17 cellular contexts compared by ENCODE assay signal in the genomic region with DNA sequence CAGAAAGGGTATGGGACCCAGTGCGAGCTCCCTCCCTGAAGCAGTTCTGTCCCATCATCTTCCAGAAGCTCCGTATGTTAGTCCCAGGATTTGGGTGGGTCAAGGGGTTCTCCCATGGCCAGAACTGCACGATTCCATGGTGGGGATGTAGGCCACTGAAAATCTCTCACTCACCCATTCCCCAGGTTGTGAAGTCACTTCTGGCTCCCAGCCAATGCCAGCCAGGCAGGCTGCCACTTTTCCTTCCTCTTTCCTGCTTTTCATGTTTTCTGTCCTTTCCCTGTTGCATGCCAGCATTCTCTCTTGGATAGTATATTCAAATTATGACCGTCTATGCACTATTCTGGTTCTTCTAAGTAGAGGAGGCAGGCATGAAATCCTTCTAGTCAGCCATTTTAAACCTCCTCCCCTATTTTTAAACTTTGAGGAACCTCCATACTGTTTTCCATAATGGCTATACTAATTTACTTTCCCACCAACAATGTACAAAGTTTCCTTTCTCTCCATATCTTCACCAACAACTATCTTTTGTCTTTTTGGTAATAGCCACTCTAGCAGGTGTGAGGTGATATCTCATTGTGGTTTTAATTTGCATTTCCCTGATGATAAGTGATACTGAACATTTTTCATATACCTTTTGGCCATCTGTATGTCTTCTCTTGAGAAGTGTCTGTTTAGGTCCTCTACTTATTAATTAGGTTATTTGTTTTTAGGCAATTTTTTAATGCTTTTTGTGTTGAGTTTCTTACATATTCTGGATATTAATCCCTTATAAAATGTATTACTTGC.
DNase-seq lines count a peak whose midpoint lies in the region; ATAC-seq, FAIRE-seq and TF ChIP-seq lines count a peak whose summit lies in the region.
"Had no signal": no experiment of that assay in that cellular context is flagged by ENCODE, and none has a peak within 500 bp of the region (broad histone marks: within the 10 kb centered on the region; RNA-seq: fewer than 3 reads in every experiment).

No MANE protein-coding gene starts in this region.

- in situ Hi-C loops in gastrocnemius medialis (cut with MboI; ENCODE audit: low sequenced_read_pairs in 4 of 4) = no loop called here

- peaks cover 0 to 5% of the 10 kb centered on the region in 2 donors for H3K9me3 ChIP-seq in right atrium auricular region
- H3K9me3 ChIP-seq in pancreas = no peaks in the 10 kb centered on the region
- H3K9me3 ChIP-seq in gastrocnemius medialis = no peaks in the 10 kb centered on the region
- H3K9me3 ChIP-seq: uterus had no signal

- peak; percentile 42 for DNase-seq in left ventricle myocardium superior
- no peak for DNase-seq in right atrium auricular region (ENCODE audit: low spot score)
- no peak for DNase-seq in pancreas
- no peak for DNase-seq in activated CD8-positive, alpha-beta memory T cell treated with anti-CD3 and anti-CD28 coated beads, Interleukin-2, amount 50 U/mL, for 48 hours
- DNase-seq in gastrocnemius medialis = no peak
- DNase-seq: activated CD8-positive, alpha-beta memory T cell treated with anti-CD3 and anti-CD28 coated beads, Interleukin-2, amount 10 ng/mL, durations not matched to agents 7 days and 5 days; kidney glomerular epithelial cell; NCI-H187 treated with DMSO at 0.1 percent for 48 hours; SHP77 treated with DMSO at 0.1 percent for 48 hours; uterus had no signal

- TF ChIP-seq POLR2A in gastrocnemius medialis (IDR thresholded peaks at IDR 0.05) = no peak

- ATAC-seq in left ventricle myocardium superior (no peak), GM21619 (IDR thresholded peaks at IDR 0.05; ENCODE audit: unreplicated experiment) (peak; percentile 34), HG03280 (IDR thresholded peaks at IDR 0.05; ENCODE audit: unreplicated experiment) (peak; percentile 53), pancreas (no peak), gastrocnemius medialis (no peak), HG02970 (IDR thresholded peaks at IDR 0.05; ENCODE audit: low FRiP score, unreplicated experiment) (no peak)
- ATAC-seq: activated CD8-positive, alpha-beta memory T cell treated with anti-CD3 and anti-CD28 coated beads, Interleukin-2, amount 10 ng/mL, durations not matched to agents 7 days and 5 days; activated naive CD4-positive, alpha-beta T cell treated with anti-CD3 and anti-CD28 coated beads, Interleukin-2, amount 50 U/mL, for 72 hours; heart left ventricle; stimulated activated memory B cell treated with anti-CD40 and anti-IgM and Interleukin-4, amounts not matched to agents 10 μg/mL and 1 μg/mL and 100 μg/mL, for 72 hours had no signal

- H3K27me3 ChIP-seq in right atrium auricular region = no peaks in the 10 kb centered on the region
- no peaks in the 10 kb centered on the region for H3K27me3 ChIP-seq in pancreas
- no peaks in the 10 kb centered on the region for H3K27me3 ChIP-seq in gastrocnemius medialis
- H3K27me3 ChIP-seq: heart left ventricle, uterus had no signal

- H3K36me3 ChIP-seq in right atrium auricular region (no peaks in the 10 kb centered on the region), pancreas (no peaks in the 10 kb centered on the region), gastrocnemius medialis (no peaks in the 10 kb centered on the region)
- H3K36me3 ChIP-seq: heart left ventricle, uterus had no signal

- 72 to 78% methylated on average over 4 of the region's 4 CpGs for WGBS in pancreas, 2 donors

- no peak overlapping the region for H3K4me3 ChIP-seq in right atrium auricular region
- no peak overlapping the region for H3K4me3 ChIP-seq in pancreas
- no peak overlapping the region for H3K4me3 ChIP-seq in gastrocnemius medialis
- H3K4me3 ChIP-seq: heart left ventricle, uterus had no signal

- intact Hi-C loops in left ventricle myocardium superior (cut with micrococcal nuclease) = no loop called here
- intact Hi-C loops in pancreas (cut with DNase I) = no loop called here
- intact Hi-C loops in gastrocnemius medialis (cut with DNase I; ENCODE audit: low total_unique reads) = no loop called here

- H3K4me1 ChIP-seq in right atrium auricular region = no peaks in the 10 kb centered on the region
- H3K4me1 ChIP-seq in pancreas = no peaks in the 10 kb centered on the region
- H3K4me1 ChIP-seq in gastrocnemius medialis = no peaks in the 10 kb centered on the region
- H3K4me1 ChIP-seq: uterus had no signal

- FAIRE-seq in pancreas (lab: Jason Lieb, UNC) = peak; percentile 13

- H3K27ac ChIP-seq in right atrium auricular region = no peak overlapping the region
- H3K27ac ChIP-seq in pancreas = no peak overlapping the region
- H3K27ac ChIP-seq in gastrocnemius medialis = no peak overlapping the region
- H3K27ac ChIP-seq: heart left ventricle, KMS-11, uterus had no signal

- no peak for TF ChIP-seq CTCF in right atrium auricular region (IDR thresholded peaks at IDR 0.05)
- TF ChIP-seq CTCF in pancreas (IDR thresholded peaks at IDR 0.05) = no peak
- no peak for TF ChIP-seq CTCF in gastrocnemius medialis (IDR thresholded peaks at IDR 0.05 in 4 of 5, conservative IDR thresholded peaks at IDR 0.05 in 1 of 5)

Comparison
In these comparisons a context has a peak if more than half of its experiments do, and no peak if none do; other contexts are left out.
1. ATAC-seq: peak in GM21619 (single experiment) and HG03280 (single experiment); none in left ventricle myocardium superior (single experiment), pancreas (0 of 4), gastrocnemius medialis (0 of 2) and HG02970 (single experiment).